Comparison of ENCODE assay signal across 8 cellular contexts in genomic region chr14:67571275-67571990, GRCh38. TPM values are rescaled to one million over a fixed set of nuclear protein-coding genes. Genes with fewer than 3 reads are reported as not detected.
A peak's percentile ranks its signal among the peaks of the same experiment; 100 is the strongest.
DNase-seq lines count a peak whose midpoint lies in the region; ATAC-seq and TF ChIP-seq lines count a peak whose summit lies in the region.

No MANE protein-coding gene starts in this region.

- H2AFZ ChIP-seq in GM23248, result no peak overlapping the region

- whole genome bisulfite sequencing in GM23248 (ENCODE audit: low coverage in 1 of 2, low lambda C conversion rate in 2 of 2, missing lambda C conversion rate in 2 of 2), 2 experiments, result 33 to 36% methylated on average over 13 to 14 of the region's 14 CpGs

- no peaks in the 10 kb centered on the region; the same call in 1 of the 2 replicates for H3K27me3 ChIP-seq in GM23248 (replicated peaks; ENCODE audit: insufficient read depth)

- no peaks in the 10 kb centered on the region for H3K79me2 ChIP-seq in GM23248 (ENCODE audit: insufficient read depth)

- H3K4me2 ChIP-seq in GM23248 (ENCODE audit: unreplicated experiment), result no peak overlapping the region

- TF ChIP-seq CTCF in cardiac fibroblast (IDR thresholded peaks at IDR 0.05; ENCODE audit: low read depth, low read length), result peak; percentile 94

- DNase-seq in Caki2 (ENCODE audit: low read depth) (peak; percentile 14), GM23248 (peak; percentile 72), NCI-H2107 treated with DMSO at 0.1 percent for 48 hours (lab: John Stamatoyannopoulos, UW; ENCODE audit: unreplicated experiment) (peak; percentile 39), cardiac fibroblast (ENCODE audit: low read depth in 2 of 2) (peak; percentile 66 to 70), kidney tubule cell (ENCODE audit: low spot score) (peak; percentile 50)
- DNase-seq in activated CD4-positive, CD25-positive, alpha-beta regulatory T cell (lab: John Stamatoyannopoulos, UW), result peak; percentile 37 to 52 (median 44)
- peak; percentile 62 to 69 for DNase-seq in stimulated activated CD4-positive, alpha-beta T cell treated with anti-CD3 and anti-CD28 coated beads, Interleukin-2, amount 100 ng/mL, for 48 hours

- no peaks in the 10 kb centered on the region for H4K20me1 ChIP-seq in GM23248 (ENCODE audit: insufficient read depth)

- H3K9me3 ChIP-seq in GM23248 (ENCODE audit: low read depth), result no peaks in the 10 kb centered on the region

- no peak overlapping the region for H3K9ac ChIP-seq in GM23248

- H3K27ac ChIP-seq in GM23248, result no peak overlapping the region

- H3K36me3 ChIP-seq in GM23248 (ENCODE audit: low read depth), result no peaks in the 10 kb centered on the region

- in situ Hi-C loops in Caki2 (cut with HindIII; ENCODE audit: low pct_unique_long_range_greater_than_20kb, low sequenced_read_pairs) (no loop called here), GM23248 (cut with MboI) (no loop called here)

- no peaks in the 10 kb centered on the region for H3K4me1 ChIP-seq in GM23248 (ENCODE audit: insufficient read depth)

- H3K4me3 ChIP-seq in GM23248 (no peak overlapping the region), cardiac fibroblast (replicated peaks in 1 of 2; ENCODE audit: low read depth in 2 of 2, low read length in 2 of 2) (no peak overlapping the region)

- ATAC-seq in GM19035 (IDR thresholded peaks at IDR 0.05; ENCODE audit: unreplicated experiment), result no peak

- no peaks in the 10 kb centered on the region for H3F3A ChIP-seq in GM23248 (ENCODE audit: insufficient read depth)

- no peaks in the 10 kb centered on the region for H3K9me2 ChIP-seq in GM23248 (ENCODE audit: insufficient read depth)

RNA-seq across cellular contexts. Expression of gene PIGH, which starts 28.6 kb away (rescaled TPM):
- 22.8 and 26.2 TPM in 2 replicates for total RNA-seq in Caki2 (2014; rRNA removed; shearing (Covaris generic); ENCODE audit: low replicate concordance)
- 10.8 and 27.6 TPM in 2 replicates for total RNA-seq in GM23248 (2014; rRNA removed; shearing (Covaris generic))
- 22.4 and 23.4 TPM in 2 replicates for polyA plus RNA-seq in GM23248 (2016; fragmentation: Nextera tagmentation; extraction: Ambion mirVana)

RNA-seq across cellular contexts. Expression of gene PLEKHH1, which starts 38.3 kb away (rescaled TPM):
- 0.78 and 9.3 TPM in 2 replicates for total RNA-seq in Caki2 (2014; rRNA removed; shearing (Covaris generic); ENCODE audit: low replicate concordance)
- under 0.01 TPM in 1 of 2 replicates, not detected in the other for total RNA-seq in GM23248 (2014; rRNA removed; shearing (Covaris generic))
- polyA plus RNA-seq in GM23248 (2016; fragmentation: Nextera tagmentation; extraction: Ambion mirVana), result 0.13 TPM in 1 of 2 replicates, not detected in the other

RNA-seq across cellular contexts. Expression of gene ARG2, which starts 48.3 kb away (rescaled TPM):
- 5.2 and 19.8 TPM in 2 replicates for total RNA-seq in Caki2 (2014; rRNA removed; shearing (Covaris generic); ENCODE audit: low replicate concordance)
- 6.3 and 8.2 TPM in 2 replicates for total RNA-seq in GM23248 (2014; rRNA removed; shearing (Covaris generic))
- polyA plus RNA-seq in GM23248 (2016; fragmentation: Nextera tagmentation; extraction: Ambion mirVana), result 5.6 and 5.8 TPM in 2 replicates

Comparison
In these comparisons a context has a peak if more than half of its experiments do, and no peak if none do; other contexts are left out.
1. DNase-seq: peak in every context shown above with its lines; median percentile 72 in GM23248; 68 in cardiac fibroblast; 66 in stimulated activated CD4-positive, alpha-beta T cell treated with anti-CD3 and anti-CD28 coated beads, Interleukin-2, amount 100 ng/mL, for 48 hours; 50 in kidney tubule cell; 44 in activated CD4-positive, CD25-positive, alpha-beta regulatory T cell; 39 in NCI-H2107 treated with DMSO at 0.1 percent for 48 hours; 14 in Caki2.